8 cellular contexts compared by ENCODE assay signal in the genomic region with DNA sequence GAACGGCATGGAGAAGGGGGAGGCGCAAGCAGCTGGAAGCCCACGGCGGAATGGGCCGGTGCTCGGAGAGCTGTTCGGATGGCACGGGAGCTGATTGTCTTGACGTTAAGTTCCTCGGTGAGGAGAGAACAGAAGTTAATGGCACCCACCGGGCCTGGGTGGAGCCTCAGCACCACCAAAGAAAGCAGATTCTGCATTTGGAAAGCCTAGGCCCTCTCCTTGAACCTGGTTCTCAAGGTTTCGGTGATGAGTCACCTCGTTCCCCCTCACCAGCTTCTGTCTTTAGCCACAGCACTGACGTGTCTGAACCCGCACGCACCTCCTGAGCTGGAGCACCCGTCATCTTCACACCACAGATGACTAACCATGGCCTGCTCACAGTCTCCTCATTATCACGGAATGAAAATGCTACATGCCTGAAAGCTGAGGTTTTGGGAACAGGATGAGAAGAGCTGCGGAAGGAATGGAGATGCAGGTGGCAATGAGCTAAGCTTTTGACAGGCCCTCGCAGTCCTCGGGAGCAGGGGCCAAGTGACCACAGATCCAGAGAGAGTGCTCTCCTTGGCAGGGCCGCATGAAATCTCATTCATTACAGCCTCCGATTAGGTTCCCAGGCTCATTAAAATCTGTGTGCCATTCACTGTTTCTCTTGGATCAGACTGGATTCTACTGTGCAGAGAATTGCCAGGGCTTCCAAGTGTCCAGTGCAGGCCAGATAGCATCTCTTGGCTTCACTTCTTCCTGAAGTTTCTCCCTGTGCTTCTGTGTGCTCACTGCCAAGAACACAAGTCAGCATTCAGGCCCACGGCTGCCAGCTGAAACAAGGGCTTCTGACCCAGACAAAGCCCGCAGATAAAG.
DNase-seq lines count a peak whose midpoint lies in the region; ATAC-seq and TF ChIP-seq lines count a peak whose summit lies in the region.

No MANE protein-coding gene starts in this region.

- H3K9me3 ChIP-seq in hepatocyte (ENCODE audit: low read depth), result no peaks in the 10 kb centered on the region

- H4K20me1 ChIP-seq in hepatocyte (ENCODE audit: insufficient read depth, poor library complexity, severe bottlenecking), result no peaks in the 10 kb centered on the region

- TF ChIP-seq CTCF in hepatocyte (IDR thresholded peaks at IDR 0.05; ENCODE audit: poor library complexity), result no peak

- 88% methylated on average over 25 of the region's 25 CpGs for WGBS in hepatocyte (ENCODE audit: low lambda C conversion rate, missing lambda C conversion rate)

- peak; percentile 43 for DNase-seq in activated T-helper 9 cell treated with anti-CD3 and anti-CD28 coated beads, Interleukin-2, amount 50 U/mL, for 16 hours (ENCODE audit: low read depth)
- peak; percentile 54 for DNase-seq in hepatocyte (ENCODE audit: low spot score)
- peak; percentile 48 to 61 for DNase-seq in stimulated activated CD8-positive, alpha-beta memory T cell treated with anti-CD3 and anti-CD28 coated beads, Interleukin-15, amount 100 ng/mL, for 48 hours (ENCODE audit: low read depth in 2 of 2)
- no peak for DNase-seq in NCI-H446 (lab: John Stamatoyannopoulos, UW)
- DNase-seq in ecto neural progenitor cell (ENCODE audit: low spot score), result no peak
- no peak for DNase-seq in effector CD8-positive, alpha-beta T cell (lab: John Stamatoyannopoulos, UW)

- peak overlapping the region; percentile 46 for H3K27ac ChIP-seq in hepatocyte

- ATAC-seq in GM18870 (IDR thresholded peaks at IDR 0.05; ENCODE audit: unreplicated experiment) (peak; percentile 81), HG03442 (IDR thresholded peaks at IDR 0.05; ENCODE audit: unreplicated experiment) (peak; percentile 94)

- no peaks in the 10 kb centered on the region for H3K9me2 ChIP-seq in hepatocyte (replicated peaks; ENCODE audit: insufficient read depth)

- no peaks in the 10 kb centered on the region for H3K27me3 ChIP-seq in hepatocyte

- H3K79me2 ChIP-seq in hepatocyte, result no peaks in the 10 kb centered on the region

- H3K4me3 ChIP-seq in hepatocyte, result no peak overlapping the region

- H3K36me3 ChIP-seq in hepatocyte (replicated peaks; ENCODE audit: insufficient read depth, low read depth), result no peaks in the 10 kb centered on the region

- no peak overlapping the region for H2AFZ ChIP-seq in hepatocyte

- no peak overlapping the region for H3K4me2 ChIP-seq in hepatocyte

- no peaks in the 10 kb centered on the region for H3K4me1 ChIP-seq in hepatocyte (ENCODE audit: insufficient read depth)

Comparison
In these comparisons a context has a peak if more than half of its experiments do, and no peak if none do; other contexts are left out.
1. DNase-seq: peak in activated T-helper 9 cell treated with anti-CD3 and anti-CD28 coated beads, Interleukin-2, amount 50 U/mL, for 16 hours (single experiment), hepatocyte (single experiment) and stimulated activated CD8-positive, alpha-beta memory T cell treated with anti-CD3 and anti-CD28 coated beads, Interleukin-15, amount 100 ng/mL, for 48 hours (2 of 2); none in NCI-H446 (0 of 2), ecto neural progenitor cell (single experiment) and effector CD8-positive, alpha-beta T cell (single experiment).